ENCODE assay signal across 8 cellular contexts in genomic region chr1:22451702-22452400, GRCh38. TPM values are rescaled to one million over a fixed set of nuclear protein-coding genes. Genes with fewer than 3 reads are reported as not detected.
DNase-seq lines count a peak whose midpoint lies in the region; ATAC-seq and TF ChIP-seq lines count a peak whose summit lies in the region.

Gene ZBTB40, plus strand, starts transcription at chr1:22451851. Its CDS starts 38,098 bp downstream, at chr1:22489949.

- peak; percentile 64 for ATAC-seq in HG03457 (IDR thresholded peaks at IDR 0.05; ENCODE audit: unreplicated experiment)
- ATAC-seq in left colon, result peak; percentile 97

- TF ChIP-seq CTCF in BE2C (IDR thresholded peaks at IDR 0.05; ENCODE audit: low read depth, low read length) (no peak), coronary artery (IDR thresholded peaks at IDR 0.05) (no peak)

- peak within 1 kb of the TSS; percentile 90 for H3K4me3 Mint-ChIP-seq in activated CD4-positive, alpha-beta T cell treated with anti-CD3 and anti-CD28 coated beads, Interleukin-2, amount 10 ng/mL, durations not matched to agents 24 days and 14 days

- no peaks in the 10 kb centered on the region for H3K36me3 Mint-ChIP-seq in activated CD4-positive, alpha-beta T cell treated with anti-CD3 and anti-CD28 coated beads, Interleukin-2, amount 10 ng/mL, durations not matched to agents 24 days and 14 days (ENCODE audit: low read depth)

- peaks cover 3% of the 10 kb centered on the region for H3K27me3 Mint-ChIP-seq in activated CD4-positive, alpha-beta T cell treated with anti-CD3 and anti-CD28 coated beads, Interleukin-2, amount 10 ng/mL, durations not matched to agents 24 days and 14 days

- H3K9me3 Mint-ChIP-seq in activated CD4-positive, alpha-beta T cell treated with anti-CD3 and anti-CD28 coated beads, Interleukin-2, amount 10 ng/mL, durations not matched to agents 24 days and 14 days, result no peaks in the 10 kb centered on the region

- H3K4me1 Mint-ChIP-seq in activated CD4-positive, alpha-beta T cell treated with anti-CD3 and anti-CD28 coated beads, Interleukin-2, amount 10 ng/mL, durations not matched to agents 24 days and 14 days, result peaks cover 18% of the 10 kb centered on the region

- intact Hi-C loops in activated CD4-positive, alpha-beta T cell treated with anti-CD3 and anti-CD28 coated beads, Interleukin-2, amount 10 ng/mL, durations not matched to agents 24 days and 14 days (cut with micrococcal nuclease), result no loop called here
- intact Hi-C loops in left colon (cut with DNase I, micrococcal nuclease), result no loop called here

- no peaks in the 10 kb centered on the region for H3K36me3 ChIP-seq in BE2C

- H3K27me3 ChIP-seq in BE2C, result no peaks in the 10 kb centered on the region

- peak; percentile 92 for DNase-seq in BE2C
- DNase-seq in GM19240 (ENCODE audit: insufficient read length, low spot score), result peak; percentile 71
- peak; percentile 83 for DNase-seq in NCI-H524 treated with DMSO at 0.1 percent for 48 hours (lab: John Stamatoyannopoulos, UW)
- peak; percentile 98 for DNase-seq in activated CD4-positive, alpha-beta T cell treated with anti-CD3 and anti-CD28 coated beads, Interleukin-2, amount 10 ng/mL, durations not matched to agents 24 days and 14 days
- peak; percentile 98 for DNase-seq in coronary artery (ENCODE audit: low spot score)
- DNase-seq in left colon, result peak; percentile 97 to 98
- peak; percentile 86 to 92 for DNase-seq in stimulated activated CD4-positive, alpha-beta T cell treated with anti-CD3 and anti-CD28 coated beads, Interleukin-1b, Interleukin-23, amount 100 ng/mL, for 4 hours (ENCODE audit: low read depth in 2 of 2)

- H3K27ac Mint-ChIP-seq in activated CD4-positive, alpha-beta T cell treated with anti-CD3 and anti-CD28 coated beads, Interleukin-2, amount 10 ng/mL, durations not matched to agents 24 days and 14 days, result peak within 1 kb of the TSS; percentile 92

- peak within 1 kb of the TSS; percentile 80 to 99 for H3K27ac ChIP-seq in coronary artery

- no peaks in the 10 kb centered on the region; the same call in 1 of the 2 replicates for H3K9me3 ChIP-seq in BE2C

- H3K4me1 ChIP-seq in BE2C, result peaks cover 8% of the 10 kb centered on the region; the same call in 1 of the 2 replicates

- H3K4me3 ChIP-seq in BE2C (ENCODE audit: low read depth, low read length), result peak within 1 kb of the TSS; percentile 69
- H3K4me3 ChIP-seq in coronary artery, result peak within 1 kb of the TSS; percentile 98

RNA-seq across cellular contexts. Expression of gene ZBTB40, which starts in this region (rescaled TPM):
- polyA plus RNA-seq in BE2C (2012; ENCODE audit: insufficient read depth, insufficient read length, low read depth), result 10.7 TPM
- 18.2 and 19.0 TPM in 2 replicates for total RNA-seq in activated CD4-positive, alpha-beta T cell treated with anti-CD3 and anti-CD28 coated beads, Interleukin-2, amount 10 ng/mL, durations not matched to agents 24 days and 14 days
- total RNA-seq in left colon, result 10 to 100 TPM; 12.7 to 14.0 TPM

Comparison
In these comparisons a context has a peak if more than half of its experiments do, and no peak if none do; other contexts are left out.
1. Peak in every context shown above with its lines: DNase-seq, ATAC-seq, H3K4me3 ChIP-seq and H3K27ac ChIP-seq.